Comparison of ENCODE assay signal across 23 cellular contexts in the genomic region with DNA sequence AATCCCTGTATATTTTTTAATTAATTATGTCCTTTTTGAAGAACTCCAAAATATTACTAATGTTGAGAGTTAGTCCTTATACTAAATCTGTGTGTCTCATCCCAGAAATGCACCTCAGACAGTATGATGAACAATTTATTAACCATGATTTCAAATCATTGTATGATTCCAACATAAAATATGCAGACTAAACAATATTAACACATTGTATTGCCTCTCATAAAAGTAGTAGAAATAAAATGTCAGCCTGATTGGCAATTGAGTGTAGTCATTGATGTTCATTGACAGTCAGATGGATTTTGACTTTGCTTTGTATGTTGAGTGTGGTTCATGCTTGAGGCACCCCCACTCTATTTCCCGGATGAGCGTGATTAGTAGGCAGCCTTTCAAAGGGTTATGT. TPM values are rescaled to one million over a fixed set of nuclear protein-coding genes. Genes with fewer than 3 reads are reported as not detected.
A peak's percentile ranks its signal among the peaks of the same experiment; 100 is the strongest.
DNase-seq lines count a peak whose midpoint lies in the region; ATAC-seq, FAIRE-seq and TF ChIP-seq lines count a peak whose summit lies in the region.
"Had no signal": no experiment of that assay in that cellular context is flagged by ENCODE, and none has a peak within 500 bp of the region (broad histone marks: within the 10 kb centered on the region; RNA-seq: fewer than 3 reads in every experiment).

No MANE protein-coding gene starts in this region.

- H3K36me3 Mint-ChIP-seq in GM23338 (ENCODE audit: low read depth), result peaks cover 46% of the 10 kb centered on the region
- H3K36me3 Mint-ChIP-seq in central memory CD8-positive, alpha-beta T cell (ENCODE audit: insufficient read depth), result no peaks in the 10 kb centered on the region
- H3K36me3 Mint-ChIP-seq: CD8-positive, alpha-beta T cell had no signal

- H3K4me1 ChIP-seq in A549 (peaks cover 18% of the 10 kb centered on the region), GM23338 (ENCODE audit: insufficient read depth) (peaks cover 7% of the 10 kb centered on the region), smooth muscle cell (ENCODE audit: low read depth) (no peaks in the 10 kb centered on the region), osteoblast (ENCODE audit: insufficient read depth, low read length) (peaks cover 18% of the 10 kb centered on the region)
- H3K4me1 ChIP-seq: Caco-2 had no signal

- FAIRE-seq in A549 (lab: Jason Lieb, UNC), result no peak
- FAIRE-seq: A204.1, D721Med, G401.6, GM12891, GM19239 had no signal

- intact Hi-C loops in sciatic nerve (cut with DNase I), result no loop called here

- no peaks in the 10 kb centered on the region for H3F3A ChIP-seq in GM23338 (replicated peaks; ENCODE audit: low read depth)
- peaks cover 26% of the 10 kb centered on the region for H3F3A ChIP-seq in smooth muscle cell (ENCODE audit: low read depth)

- no peak for TF ChIP-seq RAD21 in A549 (conservative IDR thresholded peaks at IDR 0.05 in 1 of 2, IDR thresholded peaks at IDR 0.05 in 1 of 2)

- H3K4me3 ChIP-seq in A549, result no peak overlapping the region
- H3K4me3 ChIP-seq in GM23338, result no peak overlapping the region
- H3K4me3 ChIP-seq in smooth muscle cell, result no peak overlapping the region
- no peak overlapping the region for H3K4me3 ChIP-seq in osteoblast (ENCODE audit: insufficient read depth, low read length)
- H3K4me3 ChIP-seq: BLaER1 treated with 17β-estradiol and CSF1 and Interleukin-3, amounts not matched to agents 10 nM and 100 nM had no signal

- H3K4me2 ChIP-seq in A549 (no peak overlapping the region), GM23338 (no peak overlapping the region), smooth muscle cell (no peak overlapping the region), osteoblast (ENCODE audit: insufficient read depth, low read length) (no peak overlapping the region)

- peaks cover 6% of the 10 kb centered on the region; the same call in 1 of the 2 replicates for H4K20me1 ChIP-seq in GM23338 (replicated peaks; ENCODE audit: insufficient read depth)
- peaks cover 35% of the 10 kb centered on the region for H4K20me1 ChIP-seq in smooth muscle cell (ENCODE audit: low read depth)
- H4K20me1 ChIP-seq in osteoblast (ENCODE audit: insufficient read depth, low read length), result no peaks in the 10 kb centered on the region
- H4K20me1 ChIP-seq: BLaER1 treated with 17β-estradiol and CSF1 and Interleukin-3, amounts not matched to agents 10 nM and 100 nM had no signal

- no peak for TF ChIP-seq EP300 in A549 (IDR thresholded peaks at IDR 0.05)

- H3K9me2 ChIP-seq in GM23338 (ENCODE audit: insufficient read depth), result no peaks in the 10 kb centered on the region

- H3K9me3 ChIP-seq in A549 (no peaks in the 10 kb centered on the region), smooth muscle cell (replicated peaks; ENCODE audit: low read depth) (no peaks in the 10 kb centered on the region), osteoblast (ENCODE audit: low read depth, low read length) (no peaks in the 10 kb centered on the region)
- H3K9me3 ChIP-seq: BLaER1 treated with 17β-estradiol and CSF1 and Interleukin-3, amounts not matched to agents 10 nM and 100 nM; Caco-2 had no signal

- WGBS in A549 (ENCODE audit: missing lambda C conversion rate), result 96% methylated on average over 2 of the region's 2 CpGs
- 96% methylated on average over 2 of the region's 2 CpGs for WGBS in smooth muscle cell (ENCODE audit: low lambda C conversion rate)

- H3K9ac ChIP-seq in smooth muscle cell (ENCODE audit: low read depth), result no peak overlapping the region
- H3K9ac ChIP-seq: BLaER1 treated with 17β-estradiol and CSF1 and Interleukin-3, amounts not matched to agents 10 nM and 100 nM had no signal

- H2AFZ ChIP-seq in GM23338, result no peak overlapping the region
- H2AFZ ChIP-seq in smooth muscle cell (ENCODE audit: low read depth), result no peak overlapping the region
- H2AFZ ChIP-seq in osteoblast (ENCODE audit: low read length), result no peak overlapping the region

- no peak for TF ChIP-seq POLR2A in A549 (IDR thresholded peaks at IDR 0.05; ENCODE audit: low read length)

- H3K4me1 Mint-ChIP-seq in GM23338, result peaks cover 16% of the 10 kb centered on the region
- H3K4me1 Mint-ChIP-seq in central memory CD8-positive, alpha-beta T cell, result peaks cover 12% of the 10 kb centered on the region

- ATAC-seq in A549 (no peak), GM23338 (no peak), sciatic nerve (no peak)
- ATAC-seq in central memory CD8-positive, alpha-beta T cell (replicated peaks; ENCODE audit: extremely low read depth, poor library complexity, severe bottlenecking), result no peak
- ATAC-seq: CD8-positive, alpha-beta T cell had no signal

- no peak overlapping the region for H3K27ac Mint-ChIP-seq in GM23338
- peak overlapping the region; percentile 26 for H3K27ac Mint-ChIP-seq in central memory CD8-positive, alpha-beta T cell (ENCODE audit: low read depth)
- H3K27ac Mint-ChIP-seq: B cell; CD4-positive, alpha-beta T cell; CD8-positive, alpha-beta T cell had no signal

- peaks cover 7% of the 10 kb centered on the region for H3K27me3 Mint-ChIP-seq in GM23338 (ENCODE audit: insufficient read depth, low read depth, poor library complexity)
- no peaks in the 10 kb centered on the region for H3K27me3 Mint-ChIP-seq in central memory CD8-positive, alpha-beta T cell
- H3K27me3 Mint-ChIP-seq: B cell; CD4-positive, alpha-beta T cell had no signal

- H3K36me3 ChIP-seq in GM23338 (ENCODE audit: insufficient read depth) (peaks cover 14% of the 10 kb centered on the region; the same call in 1 of the 2 replicates), smooth muscle cell (ENCODE audit: low read depth) (no peaks in the 10 kb centered on the region), osteoblast (ENCODE audit: insufficient read depth, low read length) (peaks cover 6% of the 10 kb centered on the region)

- CTCF ChIA-PET in A549 (lab: Yijun Ruan, JAX), result no interaction called here

- H3K27ac ChIP-seq in A549, result no peak overlapping the region
- peak overlapping the region; percentile 52; the same call in 1 of the 2 replicates for H3K27ac ChIP-seq in GM23338 (ENCODE audit: low read depth)
- H3K27ac ChIP-seq in smooth muscle cell (ENCODE audit: low read depth), result peak overlapping the region; percentile 3
- H3K27ac ChIP-seq in osteoblast (ENCODE audit: low read depth, low read length), result no peak overlapping the region
- H3K27ac ChIP-seq: BLaER1 treated with 17β-estradiol and CSF1 and Interleukin-3, amounts not matched to agents 10 nM and 100 nM; C4-2B had no signal

- no peak overlapping the region for H3K4me3 Mint-ChIP-seq in GM23338
- H3K4me3 Mint-ChIP-seq in central memory CD8-positive, alpha-beta T cell, result no peak overlapping the region
- H3K4me3 Mint-ChIP-seq: CD4-positive, alpha-beta T cell; CD8-positive, alpha-beta T cell had no signal

- DNase-seq in A549 (ENCODE audit: low read depth in 1 of 2, low spot score in 1 of 2) (no peak), GM23338 (ENCODE audit: low spot score) (no peak), smooth muscle cell (lab: John Stamatoyannopoulos, UW; ENCODE audit: unreplicated experiment) (no peak), osteoblast (ENCODE audit: insufficient read length, low spot score, missing footprints) (no peak), HuH-7 (ENCODE audit: low spot score) (no peak), sciatic nerve (ENCODE audit: low spot score) (no peak)
- DNase-seq in central memory CD8-positive, alpha-beta T cell (ENCODE audit: low spot score in 2 of 2), result no peak
- DNase-seq: 8988T; AML-193; Caco-2; Calu3; CD4-positive, alpha-beta T cell; CD8-positive, alpha-beta T cell; DMS79 treated with DMSO at 0.1 percent for 48 hours; GF-D8 had no signal

- no peaks in the 10 kb centered on the region for H3K9me3 Mint-ChIP-seq in GM23338
- no peaks in the 10 kb centered on the region for H3K9me3 Mint-ChIP-seq in central memory CD8-positive, alpha-beta T cell
- H3K9me3 Mint-ChIP-seq: CD4-positive, alpha-beta T cell; CD8-positive, alpha-beta T cell had no signal

- TF ChIP-seq CTCF in A549 (IDR thresholded peaks at IDR 0.05) (no peak), GM23338 (conservative IDR thresholded peaks at IDR 0.05; ENCODE audit: low read depth in 2 of 2) (no peak), smooth muscle cell (IDR thresholded peaks at IDR 0.05; ENCODE audit: borderline replicate concordance, insufficient read depth, poor library complexity, severe bottlenecking) (no peak), osteoblast (IDR thresholded peaks at IDR 0.05; ENCODE audit: extremely low read depth, low read depth, low read length) (no peak)

- H3K79me2 ChIP-seq in GM23338 (replicated peaks; ENCODE audit: insufficient read depth) (no peaks in the 10 kb centered on the region; the same call in none of the 2 replicates), smooth muscle cell (ENCODE audit: low read depth) (no peaks in the 10 kb centered on the region), osteoblast (ENCODE audit: insufficient read depth, low read length) (no peaks in the 10 kb centered on the region)

- POLR2A ChIA-PET in A549 (lab: Yijun Ruan, JAX), result no interaction called here

- H3K27me3 ChIP-seq in GM23338 (ENCODE audit: insufficient read depth) (no peaks in the 10 kb centered on the region), smooth muscle cell (ENCODE audit: low read depth) (no peaks in the 10 kb centered on the region), osteoblast (ENCODE audit: insufficient read depth, low read length) (no peaks in the 10 kb centered on the region)
- H3K27me3 ChIP-seq: BLaER1 treated with 17β-estradiol and CSF1 and Interleukin-3, amounts not matched to agents 10 nM and 100 nM had no signal

TF ChIP-seq in A549, 52 proteins besides CTCF, POLR2A, EP300 and RAD21:
- TF ChIP-seq NR3C1 (IDR thresholded peaks at IDR 0.05), result no peak
- TF ChIP-seq MAFK (IDR thresholded peaks at IDR 0.05; ENCODE audit: partially characterized antibody), result peak; percentile 70

TF ChIP-seq in GM23338, 12 proteins besides CTCF, POLR2A, EP300 and RAD21 (continues in another document):
- no peak for TF ChIP-seq EZH2phosphoT487 (IDR thresholded peaks at IDR 0.05; ENCODE audit: unreplicated experiment)

RNA-seq across cellular contexts. Expression of a gene that starts 57.5 kb away (rescaled TPM):
- 15.3 and 21.3 TPM in 2 replicates for polyA plus RNA-seq in A549 (2011; rRNA removed)
- 5.7 and 6.3 TPM in 2 replicates for polyA plus RNA-seq in A549 (2012; cell fraction: cytosol; rRNA removed)
- polyA plus RNA-seq in A549 (2012; cell fraction: nucleus; rRNA removed), result 4.0 and 4.7 TPM in 2 replicates
- 9.7 to 12.6 TPM (median 12.2 TPM) in 3 replicates for polyA plus RNA-seq in A549 (2017; fragmentation: RNase III; extraction: RNeasy Plus Mini Kit Qiagen cat#74134 plus additional on column Dnase treatment)
- polyA minus RNA-seq in A549 (2011; rRNA and poly(A)+ RNA removed), result 7.7 and 9.9 TPM in 2 replicates
- 2.0 and 4.7 TPM in 2 replicates for total RNA-seq in GM23338 (2014; rRNA removed; shearing (Covaris generic))
- polyA plus RNA-seq in GM23338 (2016; fragmentation: Nextera tagmentation; extraction: Ambion mirVana), result 2.0 and 3.3 TPM in 2 replicates
- 10.9 and 22.5 TPM in 2 replicates for total RNA-seq in smooth muscle cell
- polyA plus RNA-seq in smooth muscle cell, result 10.1 and 10.3 TPM in 2 replicates
- total RNA-seq in osteoblast, result 32.7 and 33.7 TPM in 2 replicates
- 13.0 TPM for total RNA-seq in sciatic nerve

Comparison
In these comparisons a context has a peak if more than half of its experiments do, and no peak if none do; other contexts are left out.
1. H3K27ac ChIP-seq: peak in GM23338 (single experiment) and smooth muscle cell (single experiment); none in A549 (0 of 2) and osteoblast (single experiment).